Comparison of ENCODE assay signal across 25 cellular contexts in genomic region chr2:27059141-27059820, GRCh38. TPM values are rescaled to one million over a fixed set of nuclear protein-coding genes. Genes with fewer than 3 reads are reported as not detected.
A peak's percentile ranks its signal among the peaks of the same experiment; 100 is the strongest.
DNase-seq lines count a peak whose midpoint lies in the region; ATAC-seq and TF ChIP-seq lines count a peak whose summit lies in the region.
"Had no signal": no experiment of that assay in that cellular context is flagged by ENCODE, and none has a peak within 500 bp of the region (broad histone marks: within the 10 kb centered on the region; RNA-seq: fewer than 3 reads in every experiment).

No MANE protein-coding gene starts in this region.

- no peak overlapping the region for H3K27ac ChIP-seq in right cardiac atrium (ENCODE audit: low read length)
- no peak overlapping the region for H3K27ac ChIP-seq in testis
- H3K27ac ChIP-seq in gastroesophageal sphincter = peak overlapping the region in 1 of 4 donors; percentile 0
- H3K27ac ChIP-seq: left lung, tibial artery had no signal

- no peaks in the 10 kb centered on the region for H3K36me3 ChIP-seq in testis (ENCODE audit: low read depth, missing control alignments)
- peaks cover 0 to 67% of the 10 kb centered on the region in 2 donors for H3K36me3 ChIP-seq in gastroesophageal sphincter

- TF ChIP-seq CTCF in testis (IDR thresholded peaks at IDR 0.05) (no peak), gastroesophageal sphincter (IDR thresholded peaks at IDR 0.05) (no peak)

- intact Hi-C loops in right cardiac atrium (cut with DNase I) (no loop called here), Right ventricle myocardium superior (cut with DNase I) (no loop called here), testis (cut with DNase I; ENCODE audit: low total_unique reads) (no loop called here)

- H3K4me3 ChIP-seq in right cardiac atrium (ENCODE audit: low read length) (no peak overlapping the region), testis (no peak overlapping the region), gastroesophageal sphincter (no peak overlapping the region)
- H3K4me3 ChIP-seq: left lung, SK-N-MC, tibial artery had no signal

- ATAC-seq in right cardiac atrium (peak; percentile 49 to 79), Right ventricle myocardium superior (ENCODE audit: poor library complexity) (no peak), gastroesophageal sphincter (no peak)
- ATAC-seq: activated CD8-positive, alpha-beta memory T cell treated with anti-CD3 and anti-CD28 coated beads, Interleukin-2, amount 10 ng/mL, durations not matched to agents 7 days and 5 days; activated naive CD8-positive, alpha-beta T cell treated with anti-CD3 and anti-CD28 coated beads, Interleukin-2, amount 50 U/mL, for 24 hours; activated T-cell treated with anti-CD3 and anti-CD28 coated beads, Interleukin-2, amount 50 U/mL, for 4 hours; left lung had no signal

- in situ Hi-C loops in KBM-7 (cut with MboI; ENCODE audit: low pct_unique_long_range_greater_than_20kb, low sequenced_read_pairs) = no loop called here

- TF ChIP-seq POLR2A in testis (IDR thresholded peaks at IDR 0.05) (no peak), gastroesophageal sphincter (IDR thresholded peaks at IDR 0.05) (no peak)

- 61% methylated on average over 15 of the region's 15 CpGs for WGBS in right cardiac atrium
- WGBS in testis, 2 donors = 54 to 55% methylated on average over 15 of the region's 15 CpGs
- 50% methylated on average over 3 of the region's 15 CpGs; no CpG with 5 or more reads in 1 of the 2 donors for WGBS in gastroesophageal sphincter (ENCODE audit: low coverage in 1 of 2), 2 donors

- H3K4me1 ChIP-seq in right cardiac atrium (ENCODE audit: control insufficient read depth, insufficient read depth, low read length) = peaks cover 5% of the 10 kb centered on the region
- H3K4me1 ChIP-seq in testis = peaks cover 5% of the 10 kb centered on the region
- peaks cover 0 to 6% (median 0%) of the 10 kb centered on the region in 3 donors for H3K4me1 ChIP-seq in gastroesophageal sphincter
- H3K4me1 ChIP-seq: tibial artery had no signal

- H3K27me3 ChIP-seq in right cardiac atrium (ENCODE audit: control insufficient read depth, insufficient read depth) (no peaks in the 10 kb centered on the region), testis (no peaks in the 10 kb centered on the region), gastroesophageal sphincter (no peaks in the 10 kb centered on the region)
- H3K27me3 ChIP-seq: left lung, tibial artery had no signal

- no peaks in the 10 kb centered on the region for H3K9me3 ChIP-seq in right cardiac atrium (ENCODE audit: control insufficient read depth, low read length)
- no peaks in the 10 kb centered on the region for H3K9me3 ChIP-seq in testis
- H3K9me3 ChIP-seq in gastroesophageal sphincter = no peaks in the 10 kb centered on the region
- H3K9me3 ChIP-seq: left lung, tibial artery had no signal

- DNase-seq in right cardiac atrium (peak in 2 of 3 donors; percentile 47 to 63), Right ventricle myocardium superior (no peak), dermis microvascular lymphatic vessel endothelial cell (ENCODE audit: low read depth in 2 of 2) (peak; percentile 17 to 67), lung microvascular endothelial cell (ENCODE audit: low read depth in 2 of 2) (peak; percentile 23 to 52), testis (peak; percentile 49), KBM-7 (no peak), NCI-H146 (lab: John Stamatoyannopoulos, UW) (no peak)
- DNase-seq: activated CD4-positive, alpha-beta T cell treated with anti-CD3 and anti-CD28 coated beads, Interleukin-2, amount 50 U/mL, for 4 hours; activated CD4-positive, CD25-positive, alpha-beta regulatory T cell; activated CD8-positive, alpha-beta memory T cell treated with anti-CD3 and anti-CD28 coated beads, Interleukin-2, amount 10 ng/mL, durations not matched to agents 7 days and 5 days; activated gamma-delta T cell; activated naive CD8-positive, alpha-beta T cell treated with anti-CD3 and anti-CD28 coated beads, Interleukin-2, amount 50 U/mL, for 24 hours; activated T-cell treated with anti-CD3 and anti-CD28 coated beads, Interleukin-2, amount 50 U/mL, for 4 hours; CD8-positive, alpha-beta memory T cell; cerebellar nuclear complex; H7; left lung; NCI-H1092 treated with DMSO at 0.1 percent for 48 hours; NCI-H187 treated with DMSO at 0.1 percent for 48 hours; NCI-H2171 treated with DMSO at 0.1 percent for 48 hours; NCI-H510A; stimulated activated CD4-positive, alpha-beta T cell treated with anti-CD3 and anti-CD28 coated beads, Interleukin-2, amount 100 ng/mL, for 24 hours; tibial artery had no signal

- no peak for TF ChIP-seq EP300 in gastroesophageal sphincter (IDR thresholded peaks at IDR 0.05)

RNA-seq across cellular contexts. Expression of gene AGBL5, which starts 7.8 kb away (rescaled TPM):
- total RNA-seq in right cardiac atrium (10 to 100 TPM; 10.8 to 12.4 (median 11.4) TPM), Right ventricle myocardium superior (6.8 TPM), dermis microvascular lymphatic vessel endothelial cell (16.2 and 18.1 TPM in 2 replicates), lung microvascular endothelial cell (13.7 and 13.9 TPM in 2 replicates), testis (100 to 1,000 TPM; 227 to 294 TPM), gastroesophageal sphincter (10 to 100 TPM; 16.2 to 31.7 (median 23.0) TPM)
- polyA plus RNA-seq in right cardiac atrium (5.9 TPM), testis (ENCODE audit: insufficient read depth, low read depth, low replicate concordance) (784 TPM)

RNA-seq across cellular contexts. Expression of gene OST4, which starts 12.2 kb away (rescaled TPM):
- total RNA-seq in right cardiac atrium (100 to 1,000 TPM; 372 to 487 (median 454) TPM), Right ventricle myocardium superior (393 TPM), dermis microvascular lymphatic vessel endothelial cell (418 and 498 TPM in 2 replicates), lung microvascular endothelial cell (477 and 564 TPM in 2 replicates), testis (100 to 1,000 TPM; 220 to 262 TPM), gastroesophageal sphincter (100 to 1,000 TPM; 201 to 353 (median 221) TPM)
- polyA plus RNA-seq in right cardiac atrium (872 TPM), testis (ENCODE audit: insufficient read depth, low read depth, low replicate concordance) (297 TPM)

RNA-seq across cellular contexts. Expression of gene EMILIN1, which starts 19.1 kb away (rescaled TPM):
- total RNA-seq in right cardiac atrium = 10 to 100 TPM; 24.3 to 44.2 (median 38.9) TPM
- 30.0 TPM for polyA plus RNA-seq in right cardiac atrium
- 17.4 TPM for total RNA-seq in Right ventricle myocardium superior
- total RNA-seq in dermis microvascular lymphatic vessel endothelial cell = 21.3 and 37.0 TPM in 2 replicates
- total RNA-seq in lung microvascular endothelial cell = 23.3 and 42.3 TPM in 2 replicates
- 10 to 100 TPM; 29.2 to 50.7 TPM for total RNA-seq in testis
- polyA plus RNA-seq in testis (ENCODE audit: insufficient read depth, low read depth, low replicate concordance) = 35.9 TPM
- total RNA-seq in gastroesophageal sphincter = 100 to 1,000 TPM in 3 of 4 donors, 10 to 100 TPM in 1; 94.1 to 257 (median 174) TPM

RNA-seq across cellular contexts. Expression of gene TMEM214, which starts 26.5 kb away (rescaled TPM):
- total RNA-seq in right cardiac atrium (10 to 100 TPM; 40.8 to 56.7 (median 47.7) TPM), Right ventricle myocardium superior (28.2 TPM), dermis microvascular lymphatic vessel endothelial cell (14.4 and 28.3 TPM in 2 replicates), lung microvascular endothelial cell (14.2 and 19.4 TPM in 2 replicates), testis (10 to 100 TPM; 64.8 to 73.9 TPM), gastroesophageal sphincter (10 to 100 TPM; 16.7 to 39.4 (median 30.3) TPM)
- polyA plus RNA-seq in right cardiac atrium (29.4 TPM), testis (ENCODE audit: insufficient read depth, low read depth, low replicate concordance) (81.9 TPM)

RNA-seq across cellular contexts. Expression of gene KHK, which starts 27.3 kb away (rescaled TPM):
- total RNA-seq in right cardiac atrium (1 to 10 TPM; 1.9 to 5.5 (median 3.2) TPM), Right ventricle myocardium superior (3.3 TPM), dermis microvascular lymphatic vessel endothelial cell (3.0 and 3.2 TPM in 2 replicates), lung microvascular endothelial cell (2.2 and 3.4 TPM in 2 replicates), testis (10 to 100 TPM in 1 of 2 donors, 1 to 10 TPM in 1; 5.3 to 13.4 TPM), gastroesophageal sphincter (1 to 10 TPM; 1.2 to 6.1 (median 1.9) TPM)
- polyA plus RNA-seq in right cardiac atrium (1.7 TPM), testis (ENCODE audit: insufficient read depth, low read depth, low replicate concordance) (11.5 TPM)

Comparison
In these comparisons a context has a peak if more than half of its experiments do, and no peak if none do; other contexts are left out.
1. ATAC-seq: peak in right cardiac atrium (2 of 2); none in Right ventricle myocardium superior (single experiment) and gastroesophageal sphincter (single experiment).
2. DNase-seq: peak in right cardiac atrium (2 of 3), dermis microvascular lymphatic vessel endothelial cell (2 of 2), lung microvascular endothelial cell (2 of 2) and testis (single experiment); none in Right ventricle myocardium superior (single experiment), KBM-7 (single experiment) and NCI-H146 (single experiment).
3. RNA of gene AGBL5, which starts 7.8 kb away (total RNA-seq): 227 to 294 TPM in testis; 16.2 to 31.7 TPM in gastroesophageal sphincter, 16.2 to 18.1 TPM in dermis microvascular lymphatic vessel endothelial cell, 13.7 to 13.9 TPM in lung microvascular endothelial cell, 10.8 to 12.4 TPM in right cardiac atrium and 6.8 TPM in Right ventricle myocardium superior (single experiment); every median in the first group is over 4 times any median in the second.